Comparison of ENCODE assay signal across 14 cellular contexts in genomic region chr11:78332174-78332866, GRCh38.
DNase-seq lines count a peak whose midpoint lies in the region; ATAC-seq and TF ChIP-seq lines count a peak whose summit lies in the region.
"Had no signal": no experiment of that assay in that cellular context is flagged by ENCODE, and none has a peak within 500 bp of the region (broad histone marks: within the 10 kb centered on the region; RNA-seq: fewer than 3 reads in every experiment).

No MANE protein-coding gene starts in this region.

- peak overlapping the region; percentile 36 for H3K27ac Mint-ChIP-seq in Caco-2 (ENCODE audit: unreplicated experiment)
- H3K27ac Mint-ChIP-seq in activated CD8-positive, alpha-beta T cell treated with anti-CD3 and anti-CD28 coated beads for 36 hours = no peak overlapping the region
- peak overlapping the region; percentile 47 for H3K27ac Mint-ChIP-seq in mesothelial cell of epicardium
- H3K27ac Mint-ChIP-seq: CD8-positive, alpha-beta T cell had no signal

- H3K36me3 Mint-ChIP-seq in Caco-2 (ENCODE audit: insufficient read depth, unreplicated experiment) = peaks cover 22% of the 10 kb centered on the region
- no peaks in the 10 kb centered on the region for H3K36me3 Mint-ChIP-seq in activated CD8-positive, alpha-beta T cell treated with anti-CD3 and anti-CD28 coated beads for 36 hours (ENCODE audit: low read depth)
- H3K36me3 Mint-ChIP-seq in mesothelial cell of epicardium = peaks cover 10% of the 10 kb centered on the region
- H3K36me3 Mint-ChIP-seq: CD8-positive, alpha-beta T cell had no signal

- no peak for TF ChIP-seq CTCF in Caco-2 (IDR thresholded peaks at IDR 0.05; ENCODE audit: insufficient read depth in 1 of 2, low read depth in 1 of 2, low read length in 1 of 2, severe bottlenecking in 1 of 2, unreplicated experiment in 1 of 2)
- TF ChIP-seq CTCF in activated CD8-positive, alpha-beta T cell treated with anti-CD3 and anti-CD28 coated beads for 36 hours (IDR thresholded peaks at IDR 0.05) = no peak
- TF ChIP-seq CTCF in mesothelial cell of epicardium (IDR thresholded peaks at IDR 0.05; ENCODE audit: unreplicated experiment) = no peak
- TF ChIP-seq CTCF in lower leg skin (IDR thresholded peaks at IDR 0.05) = no peak

- POLR2A ChIA-PET in Caco-2 (lab: Charles Lee) = interaction anchor here (1.2 kb wide), 1 partner anchor 18 kb away, joined by 3 read pairs; no protein-coding TSS in a partner anchor
- POLR2A ChIA-PET in activated CD8-positive, alpha-beta T cell treated with anti-CD3 and anti-CD28 coated beads for 36 hours (lab: Charles Lee) = interaction anchor here (0.7 to 1.0 kb wide), 2 partner anchors 13 to 261 kb away, joined by 3 to 4 read pairs; no protein-coding TSS in a partner anchor

- peaks cover 26% of the 10 kb centered on the region for H3K4me1 ChIP-seq in Caco-2
- H3K4me1 ChIP-seq: body of pancreas had no signal

- H3K4me3 Mint-ChIP-seq in Caco-2 (ENCODE audit: unreplicated experiment) = no peak overlapping the region
- no peak overlapping the region for H3K4me3 Mint-ChIP-seq in activated CD8-positive, alpha-beta T cell treated with anti-CD3 and anti-CD28 coated beads for 36 hours
- no peak overlapping the region for H3K4me3 Mint-ChIP-seq in mesothelial cell of epicardium
- H3K4me3 Mint-ChIP-seq: CD8-positive, alpha-beta T cell; nephron had no signal

- peaks cover 32% of the 10 kb centered on the region for H3K4me1 Mint-ChIP-seq in Caco-2 (ENCODE audit: low read depth, unreplicated experiment)
- peaks cover 14% of the 10 kb centered on the region for H3K4me1 Mint-ChIP-seq in activated CD8-positive, alpha-beta T cell treated with anti-CD3 and anti-CD28 coated beads for 36 hours (ENCODE audit: low read depth)
- peaks cover 20% of the 10 kb centered on the region for H3K4me1 Mint-ChIP-seq in mesothelial cell of epicardium

- ATAC-seq in GM21825 (IDR thresholded peaks at IDR 0.05; ENCODE audit: unreplicated experiment) (peak; percentile 60), HG02678 (IDR thresholded peaks at IDR 0.05; ENCODE audit: unreplicated experiment) (no peak), left cardiac atrium (no peak)
- peak; percentile 72 for ATAC-seq in activated CD8-positive, alpha-beta T cell treated with anti-CD3 and anti-CD28 coated beads for 36 hours
- ATAC-seq: body of pancreas; CD8-positive, alpha-beta T cell had no signal

- TF ChIP-seq POLR2A in lower leg skin (IDR thresholded peaks at IDR 0.05) = no peak

- H3K9me3 ChIP-seq in Caco-2 = peaks cover 6% of the 10 kb centered on the region; the same call in 1 of the 2 replicates
- H3K9me3 ChIP-seq: body of pancreas had no signal

- intact Hi-C loops in Caco-2 (cut with micrococcal nuclease; ENCODE audit: unreplicated experiment) = no loop called here
- intact Hi-C loops in activated CD8-positive, alpha-beta T cell treated with anti-CD3 and anti-CD28 coated beads for 36 hours (cut with micrococcal nuclease) = no loop called here
- intact Hi-C loops in left cardiac atrium (cut with DNase I) = no loop called here
- intact Hi-C loops in lower leg skin (cut with DNase I; ENCODE audit: low total_unique reads) = no loop called here

- no peaks in the 10 kb centered on the region for H3K27me3 Mint-ChIP-seq in Caco-2 (ENCODE audit: insufficient read depth, unreplicated experiment)
- peaks cover 4% of the 10 kb centered on the region for H3K27me3 Mint-ChIP-seq in activated CD8-positive, alpha-beta T cell treated with anti-CD3 and anti-CD28 coated beads for 36 hours
- H3K27me3 Mint-ChIP-seq in mesothelial cell of epicardium (ENCODE audit: low read depth) = no peaks in the 10 kb centered on the region

- H3K9me3 Mint-ChIP-seq in Caco-2 (ENCODE audit: unreplicated experiment) (peaks cover 22% of the 10 kb centered on the region), mesothelial cell of epicardium (peaks cover 20% of the 10 kb centered on the region)
- H3K9me3 Mint-ChIP-seq in activated CD8-positive, alpha-beta T cell treated with anti-CD3 and anti-CD28 coated beads for 36 hours = no peaks in the 10 kb centered on the region
- H3K9me3 Mint-ChIP-seq: CD8-positive, alpha-beta T cell had no signal

- WGBS in lower leg skin, 2 donors = 70 to 85% methylated on average over 1 of the region's 1 CpG

- no peaks in the 10 kb centered on the region for H3K27me3 ChIP-seq in Caco-2 (replicated peaks; ENCODE audit: control insufficient read depth, insufficient read depth, low read length)
- H3K27me3 ChIP-seq: body of pancreas had no signal

- CTCF ChIA-PET in Caco-2 (lab: Charles Lee) = interaction anchor here (1.2 kb wide), 1 partner anchor 287 kb away, joined by 3 read pairs; no protein-coding TSS in a partner anchor
- CTCF ChIA-PET in activated CD8-positive, alpha-beta T cell treated with anti-CD3 and anti-CD28 coated beads for 36 hours (lab: Charles Lee) = interaction anchor here (0.9 kb wide), 1 partner anchor 89 kb away, joined by 3 read pairs; no protein-coding TSS in a partner anchor

- DNase-seq in Caco-2 (no peak), mesothelial cell of epicardium (ENCODE audit: low spot score in 2 of 2, unreplicated experiment in 2 of 2) (no peak), NCI-H1048 (lab: John Stamatoyannopoulos, UW) (no peak), left cardiac atrium (no peak), lower leg skin (ENCODE audit: low spot score in 2 of 2) (no peak)
- peak; percentile 35 for DNase-seq in activated CD8-positive, alpha-beta T cell treated with anti-CD3 and anti-CD28 coated beads for 36 hours
- DNase-seq: body of pancreas; CD8-positive, alpha-beta T cell; GF-D8; NCI-H1930; SHP77 treated with DMSO at 0.1 percent for 48 hours had no signal

- no peak overlapping the region for H3K4me3 ChIP-seq in Caco-2 (ENCODE audit: low read depth, low read length)
- no peak overlapping the region for H3K4me3 ChIP-seq in lower leg skin (ENCODE audit: low read depth, poor library complexity, severe bottlenecking)
- H3K4me3 ChIP-seq: body of pancreas had no signal

- no peaks in the 10 kb centered on the region for H3K36me3 ChIP-seq in Caco-2 (ENCODE audit: control insufficient read depth, insufficient read depth, low read length)

- no TSS peak for BruUV-seq in Caco-2 (replicated peaks; lab: Mats Ljungman, UMichigan)

Comparison
In these comparisons a context has a peak if more than half of its experiments do, and no peak if none do; other contexts are left out.
1. ATAC-seq: peak in GM21825 (single experiment) and activated CD8-positive, alpha-beta T cell treated with anti-CD3 and anti-CD28 coated beads for 36 hours (single experiment); none in HG02678 (single experiment) and left cardiac atrium (0 of 2).